ENCODE assay signal across 9 cellular contexts in the genomic region with DNA sequence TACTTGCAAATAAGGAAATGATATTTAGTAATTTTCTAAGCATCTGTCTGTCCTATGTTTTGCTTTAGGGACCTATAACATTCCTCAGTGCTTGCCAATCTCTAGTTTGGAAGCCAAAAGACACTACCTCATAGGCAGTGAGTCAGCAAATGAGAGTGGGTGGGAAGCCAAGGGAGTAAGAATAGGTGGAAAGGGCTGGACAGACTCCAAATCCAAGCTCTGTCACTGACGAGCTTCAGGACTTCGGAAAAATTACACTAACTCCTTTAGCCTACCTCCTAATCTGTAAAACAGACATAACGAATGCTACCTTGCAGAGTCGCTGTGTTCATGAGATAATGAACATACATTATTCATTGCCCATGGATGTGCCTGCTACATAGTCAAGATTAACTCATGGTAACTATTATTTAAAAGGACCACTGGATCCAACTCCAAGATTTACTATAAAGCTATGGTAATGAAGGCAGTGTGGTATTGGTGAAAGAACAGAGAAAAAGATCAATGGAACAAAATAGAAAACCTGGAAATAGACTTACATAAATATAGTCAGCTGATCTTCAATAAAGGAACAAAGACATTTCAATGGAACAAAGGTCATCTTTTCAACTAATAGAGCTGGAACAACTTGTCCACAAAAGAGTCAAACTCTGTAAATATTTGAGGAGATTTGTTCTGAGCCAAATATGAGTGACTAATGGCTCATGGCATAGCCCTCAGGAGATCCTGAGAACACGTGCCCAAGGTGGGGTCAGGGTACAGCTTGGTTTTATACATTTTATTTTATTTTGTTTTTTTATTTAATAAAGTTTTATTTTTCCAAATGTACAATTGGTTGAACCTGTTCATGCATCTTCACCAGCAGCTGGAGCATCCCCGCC.
DNase-seq lines count a peak whose midpoint lies in the region; ATAC-seq, FAIRE-seq and TF ChIP-seq lines count a peak whose summit lies in the region.
"Had no signal": no experiment of that assay in that cellular context is flagged by ENCODE, and none has a peak within 500 bp of the region (broad histone marks: within the 10 kb centered on the region; RNA-seq: fewer than 3 reads in every experiment).

No MANE protein-coding gene starts in this region.

- H3K27ac ChIP-seq in A549 = peak overlapping the region; percentile 83 to 89
- H3K27ac ChIP-seq in mesendoderm (ENCODE audit: low read depth, low read length) = no peak overlapping the region

- no peaks in the 10 kb centered on the region for H3K27me3 ChIP-seq in mesendoderm (ENCODE audit: insufficient read depth, low read length, poor library complexity)

- in situ Hi-C loops in GM13976 (cut with MboI; ENCODE audit: low sequenced_read_pairs, unreplicated experiment) = no loop called here

- H2AK5ac ChIP-seq in mesendoderm (ENCODE audit: low read length) = no peak overlapping the region

- CTCF ChIA-PET in A549 (lab: Yijun Ruan, JAX) = interaction anchor here (0.6 to 7.5 kb wide), 11 partner anchors 9 to 164 kb away, joined by 3 to 55 read pairs (median 5); partner anchors contain the start of gene FAM50B

- no peak for TF ChIP-seq CTCF in A549 (IDR thresholded peaks at IDR 0.05)
- no peak for TF ChIP-seq CTCF in choroid plexus epithelial cell (conservative IDR thresholded peaks at IDR 0.05; ENCODE audit: low read depth, low read length)
- TF ChIP-seq CTCF in GM13976 (IDR thresholded peaks at IDR 0.05; ENCODE audit: borderline replicate concordance, control extremely low read depth, extremely low read depth, insufficient read depth, missing control alignments) = no peak

- H2BK15ac ChIP-seq in mesendoderm (replicated peaks; ENCODE audit: low read depth) = no peak overlapping the region

- peak overlapping the region; percentile 29; the same call in 1 of the 3 replicates for H3K4me3 ChIP-seq in A549
- H3K4me3 ChIP-seq in choroid plexus epithelial cell (ENCODE audit: low read depth, low read length) = no peak overlapping the region
- H3K4me3 ChIP-seq in mesendoderm (ENCODE audit: low read length) = no peak overlapping the region

- WGBS in A549 (ENCODE audit: missing lambda C conversion rate) = 6% methylated on average over 6 of the region's 6 CpGs
- WGBS in mesendoderm (ENCODE audit: extremely low coverage, insufficient coverage, low lambda C conversion rate) = no CpG with 5 or more reads among the region's 6 CpGs

- H3K4ac ChIP-seq in mesendoderm (ENCODE audit: low read depth, low read length) = no peak overlapping the region

- H3K79me1 ChIP-seq in mesendoderm (ENCODE audit: low read length) = no peaks in the 10 kb centered on the region

- no peak for FAIRE-seq in A549 (lab: Jason Lieb, UNC)

- H3K4me2 ChIP-seq in A549 (peak overlapping the region; percentile 91), mesendoderm (ENCODE audit: low read length) (no peak overlapping the region)

- no peak overlapping the region for H3K18ac ChIP-seq in mesendoderm (ENCODE audit: low read length)

- H3K79me2 ChIP-seq in mesendoderm (ENCODE audit: control insufficient read depth, insufficient read depth, low read length) = no peaks in the 10 kb centered on the region

- no peak for TF ChIP-seq POLR2A in A549 (IDR thresholded peaks at IDR 0.05; ENCODE audit: low read length)

- H3K9me3 ChIP-seq in A549 = peaks cover 18% of the 10 kb centered on the region; the same call in 2 of the 3 replicates

- no peak overlapping the region for H2BK5ac ChIP-seq in mesendoderm (ENCODE audit: low read length)

- peak; percentile 79 to 92 for DNase-seq in A549 (ENCODE audit: low read depth in 1 of 2, low spot score in 1 of 2)
- peak; percentile 24 for DNase-seq in NCI-H1092 treated with DMSO at 0.1 percent for 48 hours (lab: John Stamatoyannopoulos, UW)
- DNase-seq in choroid plexus epithelial cell (ENCODE audit: low read depth) = peak; percentile 97
- DNase-seq in mesendoderm = peak; percentile 37
- no peak for DNase-seq in GM13976 (ENCODE audit: low spot score)
- DNase-seq: DND-41 had no signal

- H4K8ac ChIP-seq in mesendoderm (ENCODE audit: low read depth, low read length) = no peak overlapping the region

- ATAC-seq in A549 (peak; percentile 88 to 91), HG03442 (IDR thresholded peaks at IDR 0.05; ENCODE audit: unreplicated experiment) (no peak), GM19395 (IDR thresholded peaks at IDR 0.05; ENCODE audit: unreplicated experiment) (no peak), GM18517 (IDR thresholded peaks at IDR 0.05; ENCODE audit: unreplicated experiment) (no peak)

- H4K5ac ChIP-seq in mesendoderm (ENCODE audit: low read length) = no peak overlapping the region

- no peaks in the 10 kb centered on the region for H3K36me3 ChIP-seq in mesendoderm (ENCODE audit: control insufficient read depth, insufficient read depth, low read length)

- TF ChIP-seq RAD21 in A549 (conservative IDR thresholded peaks at IDR 0.05 in 1 of 2, IDR thresholded peaks at IDR 0.05 in 1 of 2) = no peak

- H3K56ac ChIP-seq in mesendoderm (ENCODE audit: low read length) = no peak overlapping the region

- H3K4me1 ChIP-seq in A549 (peaks cover 34% of the 10 kb centered on the region), mesendoderm (ENCODE audit: control insufficient read depth, low read depth, low read length) (no peaks in the 10 kb centered on the region)

- no peak overlapping the region for H3K9ac ChIP-seq in mesendoderm (ENCODE audit: low read length)

- H2BK120ac ChIP-seq in mesendoderm (ENCODE audit: low read depth, low read length) = no peak overlapping the region

- POLR2A ChIA-PET in A549 (lab: Yijun Ruan, JAX) = interaction anchor here (0.6 to 1.6 kb wide), 3 partner anchors 17 to 116 kb away, joined by 3 to 5 read pairs (median 4); partner anchors contain the start of gene FAM50B

- H3K23ac ChIP-seq in mesendoderm (ENCODE audit: low read length) = no peak overlapping the region

- TF ChIP-seq EP300 in A549 (IDR thresholded peaks at IDR 0.05) = peak; percentile 37 to 68; a peak in 2 of 5 replicates

TF ChIP-seq in A549, 52 proteins besides CTCF, POLR2A, EP300 and RAD21 (continues in another document):
- no peak for TF ChIP-seq HDAC2 (IDR thresholded peaks at IDR 0.05)
- no peak for TF ChIP-seq SMC3 (IDR thresholded peaks at IDR 0.05)
- TF ChIP-seq RNF2 (IDR thresholded peaks at IDR 0.05; ENCODE audit: borderline replicate concordance, low read depth) = no peak
- no peak for TF ChIP-seq HOXB13 (CRISPR knock-in tag; IDR thresholded peaks at IDR 0.05; ENCODE audit: low read depth)
- TF ChIP-seq MYC (IDR thresholded peaks at IDR 0.05; ENCODE audit: borderline replicate concordance, low read length) = 0 out of 2 replicates have a peak, but pooled peaks have one; percentile 47
- TF ChIP-seq BHLHE40 (IDR thresholded peaks at IDR 0.05; ENCODE audit: low read depth, low read length) = peak; percentile 55; the same call in 1 of the 2 replicates
- no peak for TF ChIP-seq TFCP2L1 (CRISPR knock-in tag; IDR thresholded peaks at IDR 0.05)
- TF ChIP-seq MAX (IDR thresholded peaks at IDR 0.05) = peak; percentile 76
- TF ChIP-seq NFE2L2 (conservative IDR thresholded peaks at IDR 0.05; ENCODE audit: low read length) = peak; percentile 82
- no peak for TF ChIP-seq CHD2 (IDR thresholded peaks at IDR 0.05; ENCODE audit: low read length, partially characterized antibody)
- TF ChIP-seq CHD4 (IDR thresholded peaks at IDR 0.05; ENCODE audit: borderline replicate concordance) = no peak
- peak; percentile 54 for TF ChIP-seq FOSL2 (IDR thresholded peaks at IDR 0.05)
- peak; percentile 80 for TF ChIP-seq FOSL2 (CRISPR knock-in tag; IDR thresholded peaks at IDR 0.05)
- TF ChIP-seq TP53 (CRISPR knock-in tag; IDR thresholded peaks at IDR 0.05) = no peak
- TF ChIP-seq KDM5A (IDR thresholded peaks at IDR 0.05) = no peak
- TF ChIP-seq HES2 (IDR thresholded peaks at IDR 0.05) = no peak
- no peak for TF ChIP-seq NR3C1 (IDR thresholded peaks at IDR 0.05)
- no peak for TF ChIP-seq PBX3 (IDR thresholded peaks at IDR 0.05)
- TF ChIP-seq CBX8 (IDR thresholded peaks at IDR 0.05) = no peak
- no peak for TF ChIP-seq ZNF302 (CRISPR knock-in tag; IDR thresholded peaks at IDR 0.05)
- TF ChIP-seq NPAS2 (CRISPR knock-in tag; IDR thresholded peaks at IDR 0.05; ENCODE audit: borderline replicate concordance) = 0 out of 2 replicates have a peak, but pooled peaks have one; percentile 47
- TF ChIP-seq ZSCAN20 (CRISPR knock-in tag; IDR thresholded peaks at IDR 0.05) = no peak
- TF ChIP-seq ESRRA (IDR thresholded peaks at IDR 0.05; ENCODE audit: borderline replicate concordance, low read length) = no peak
- no peak for TF ChIP-seq CBX2 (IDR thresholded peaks at IDR 0.05; ENCODE audit: borderline replicate concordance, low read depth)
- TF ChIP-seq, protein P1, sequence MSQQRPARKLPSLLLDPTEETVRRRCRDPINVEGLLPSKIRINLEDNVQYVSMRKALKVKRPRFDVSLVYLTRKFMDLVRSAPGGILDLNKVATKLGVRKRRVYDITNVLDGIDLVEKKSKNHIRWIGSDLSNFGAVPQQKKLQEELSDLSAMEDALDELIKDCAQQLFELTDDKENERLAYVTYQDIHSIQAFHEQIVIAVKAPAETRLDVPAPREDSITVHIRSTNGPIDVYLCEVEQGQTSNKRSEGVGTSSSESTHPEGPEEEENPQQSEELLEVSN (IDR thresholded peaks at IDR 0.05; ENCODE audit: borderline replicate concordance, low read depth) = no peak; the same call in 1 of the 2 replicates
- peak; percentile 86 for TF ChIP-seq GATA3 (IDR thresholded peaks at IDR 0.05; ENCODE audit: borderline replicate concordance)
- TF ChIP-seq FOXS1 (CRISPR knock-in tag; IDR thresholded peaks at IDR 0.05) = no peak
- TF ChIP-seq SREBF2 (IDR thresholded peaks at IDR 0.05) = no peak
- no peak for TF ChIP-seq ZFP36 (IDR thresholded peaks at IDR 0.05; ENCODE audit: borderline replicate concordance, partially characterized antibody)

Comparison
In these comparisons a context has a peak if more than half of its experiments do, and no peak if none do; other contexts are left out.
1. ATAC-seq: peak in A549 (2 of 2); none in HG03442 (single experiment), GM19395 (single experiment) and GM18517 (single experiment).